ENCODE assay signal across 1 cellular context in the genomic region with DNA sequence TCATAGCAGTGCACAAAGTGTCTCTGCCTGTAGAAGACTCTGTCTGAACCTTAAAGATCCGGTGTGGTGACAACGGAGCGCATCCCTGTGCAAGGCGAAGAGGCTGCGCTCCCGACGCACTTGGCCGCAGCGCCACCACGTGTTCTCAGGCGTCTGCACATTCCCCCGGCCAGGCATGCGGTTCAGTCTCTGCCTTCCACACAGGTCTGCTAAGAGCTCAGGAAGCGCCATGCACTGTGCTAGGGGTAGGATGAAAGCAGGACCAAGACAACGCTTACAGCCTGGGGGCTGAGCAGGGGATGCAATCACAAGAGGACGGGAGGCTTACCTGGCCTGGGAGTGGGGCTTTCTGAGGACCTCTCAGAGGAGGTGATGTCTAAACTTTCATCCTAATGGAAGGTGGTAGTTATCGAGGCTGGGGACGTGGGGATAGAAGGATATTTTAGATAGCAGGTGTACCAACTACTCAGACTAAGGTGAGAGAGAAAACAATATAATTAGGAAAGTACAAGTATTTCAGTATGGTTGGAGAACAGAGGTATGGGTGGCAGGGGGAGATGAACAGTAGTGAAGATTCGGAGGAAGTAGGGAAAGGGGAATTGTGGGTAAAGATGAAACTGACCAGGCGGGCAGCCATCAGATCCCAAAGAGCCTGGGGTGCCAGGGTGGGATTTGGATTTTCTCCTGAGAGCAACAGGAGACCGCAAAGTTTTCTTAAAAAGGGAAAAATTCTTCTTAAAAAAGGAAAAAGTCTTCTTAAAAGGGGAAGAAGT.
TF ChIP-seq lines count a peak whose summit lies in the region.

No MANE protein-coding gene starts in this region.

TF ChIP-seq in H1, 55 proteins besides CTCF, POLR2A, EP300 and RAD21 (continued from another document):
- TF ChIP-seq, protein P1, sequence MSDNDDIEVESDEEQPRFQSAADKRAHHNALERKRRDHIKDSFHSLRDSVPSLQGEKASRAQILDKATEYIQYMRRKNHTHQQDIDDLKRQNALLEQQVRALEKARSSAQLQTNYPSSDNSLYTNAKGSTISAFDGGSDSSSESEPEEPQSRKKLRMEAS (IDR thresholded peaks at IDR 0.05) = peak; percentile 96
- TF ChIP-seq JUND (IDR thresholded peaks at IDR 0.05; ENCODE audit: low read length) (peak; percentile 50; the same call in 1 of the 2 replicates), TCF12 (IDR thresholded peaks at IDR 0.05; ENCODE audit: low read depth, low read length) (no peak), ZNF274 (IDR thresholded peaks at IDR 0.05; ENCODE audit: borderline replicate concordance, extremely low read depth, low read length) (no peak), CTBP2 (IDR thresholded peaks at IDR 0.05; ENCODE audit: borderline replicate concordance, insufficient read depth, insufficient read length, low read length) (no peak), TAF1 (IDR thresholded peaks at IDR 0.05; ENCODE audit: low read depth, low read length) (no peak), SP1 (IDR thresholded peaks at IDR 0.05; ENCODE audit: low read depth, low read length) (no peak), SAP30 (IDR thresholded peaks at IDR 0.05; ENCODE audit: insufficient read depth, insufficient replicate concordance, low read length) (no peak), TEAD4 (IDR thresholded peaks at IDR 0.05; ENCODE audit: low read depth, low read length) (0 out of 2 replicates have a peak, but pooled peaks have one; percentile 50), SIN3A (conservative IDR thresholded peaks at IDR 0.05 in 1 of 2, IDR thresholded peaks at IDR 0.05 in 1 of 2; ENCODE audit: low read depth in 1 of 2, low read length in 2 of 2) (no peak), EGR1 (IDR thresholded peaks at IDR 0.05; ENCODE audit: borderline replicate concordance, low read depth, low read length) (no peak)
- TF ChIP-seq, protein P2, sequence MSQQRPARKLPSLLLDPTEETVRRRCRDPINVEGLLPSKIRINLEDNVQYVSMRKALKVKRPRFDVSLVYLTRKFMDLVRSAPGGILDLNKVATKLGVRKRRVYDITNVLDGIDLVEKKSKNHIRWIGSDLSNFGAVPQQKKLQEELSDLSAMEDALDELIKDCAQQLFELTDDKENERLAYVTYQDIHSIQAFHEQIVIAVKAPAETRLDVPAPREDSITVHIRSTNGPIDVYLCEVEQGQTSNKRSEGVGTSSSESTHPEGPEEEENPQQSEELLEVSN (IDR thresholded peaks at IDR 0.05) = peak; percentile 84
TF ChIP-seq in H1: peak in this region for 5.
